In the genomic region with DNA sequence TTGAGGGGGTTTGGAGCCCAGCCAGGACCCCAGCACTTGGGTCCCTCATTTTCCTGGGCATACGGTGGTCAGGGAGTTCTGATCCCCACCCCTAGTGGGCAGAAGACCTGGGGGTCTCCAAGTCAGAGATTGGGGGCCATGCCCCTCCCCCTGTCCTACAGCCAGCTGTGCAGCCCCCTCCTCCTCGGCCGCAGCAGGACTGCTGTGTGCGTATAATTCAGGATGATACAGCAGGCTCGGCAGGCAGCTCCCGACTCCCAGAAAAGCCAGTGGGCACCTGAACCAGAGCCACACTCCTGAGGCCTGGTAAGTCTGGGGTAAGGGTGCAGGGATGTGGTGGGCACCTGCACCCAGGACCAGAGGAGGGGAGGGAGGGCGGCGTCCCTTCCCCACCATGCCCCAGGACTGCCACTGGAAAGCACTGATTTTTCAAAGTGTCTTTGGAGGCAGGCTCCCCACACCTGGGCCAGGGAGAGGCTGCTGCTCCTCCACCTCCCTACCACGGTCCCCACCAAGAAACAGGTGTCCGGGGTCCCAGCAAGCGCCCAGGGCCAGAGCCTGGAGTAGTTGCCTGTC, we compare ENCODE assay signal across 21 cellular contexts. TPM values are rescaled to one million over a fixed set of nuclear protein-coding genes. Genes with fewer than 3 reads are reported as not detected.
A peak's percentile ranks its signal among the peaks of the same experiment; 100 is the strongest.
DNase-seq lines count a peak whose midpoint lies in the region; ATAC-seq and TF ChIP-seq lines count a peak whose summit lies in the region.
"Had no signal": no experiment of that assay in that cellular context is flagged by ENCODE, and none has a peak within 500 bp of the region (broad histone marks: within the 10 kb centered on the region; RNA-seq: fewer than 3 reads in every experiment).

No MANE protein-coding gene starts in this region.

- peak; percentile 2 for DNase-seq in activated T-cell treated with anti-CD3 and anti-CD28 coated beads, Interleukin-2, amount 50 U/mL, for 1 hour
- no peak for DNase-seq in activated T-cell treated with anti-CD3 and anti-CD28 coated beads, Interleukin-2, amount 50 U/mL, for 48 hours
- DNase-seq in RWPE2 (ENCODE audit: low spot score) (peak; percentile 45), left lobe of liver (ENCODE audit: low spot score) (peak; percentile 33), sciatic nerve (ENCODE audit: low spot score) (peak; percentile 30), HEK293T (ENCODE audit: extremely low spot score) (no peak)
- DNase-seq: activated CD4-positive, alpha-beta T cell treated with anti-CD3 and anti-CD28 coated beads, Interleukin-2, amount 10 ng/mL, durations not matched to agents 24 days and 14 days; activated naive CD4-positive, alpha-beta T cell treated with anti-CD3 and anti-CD28 coated beads, Interleukin-2, amount 50 U/mL, for 16 hours; BE2C; cerebellar nuclear complex; effector CD8-positive, alpha-beta T cell; EL; NCI-H1436 treated with DMSO at 0.1 percent for 48 hours; NCI-H524 treated with DMSO at 0.1 percent for 48 hours; RPMI8226 had no signal

- CTCF ChIA-PET in HEK293T (lab: Yijun Ruan, JAX), result no interaction called here

- ATAC-seq in RWPE2 (ENCODE audit: low read depth), result no peak
- no peak for ATAC-seq in left lobe of liver
- ATAC-seq in sciatic nerve, result no peak
- no peak for ATAC-seq in GM19328 (IDR thresholded peaks at IDR 0.05; ENCODE audit: unreplicated experiment)
- ATAC-seq in GM18858 (IDR thresholded peaks at IDR 0.05; ENCODE audit: unreplicated experiment), result no peak
- ATAC-seq: gastrocnemius medialis had no signal

- TF ChIP-seq CTCF in RWPE2 (IDR thresholded peaks at IDR 0.05; ENCODE audit: poor library complexity, severe bottlenecking), result no peak

- no peak overlapping the region for H3K4me3 ChIP-seq in RWPE2 (ENCODE audit: severe bottlenecking)
- H3K4me3 ChIP-seq: esophagus muscularis mucosa, gastrocnemius medialis had no signal

- no peak overlapping the region for H3K27ac ChIP-seq in RWPE2 (ENCODE audit: poor library complexity, severe bottlenecking)
- H3K27ac ChIP-seq: esophagus muscularis mucosa, gastrocnemius medialis had no signal

- POLR2A ChIA-PET in HEK293T (lab: Yijun Ruan, JAX), result no interaction called here

- H3K36me3 ChIP-seq in RWPE2 (ENCODE audit: low read depth), result no peaks in the 10 kb centered on the region
- H3K36me3 ChIP-seq: BE2C, esophagus muscularis mucosa, gastrocnemius medialis had no signal

- no peaks in the 10 kb centered on the region for H3K9me3 ChIP-seq in RWPE2 (ENCODE audit: severe bottlenecking)
- H3K9me3 ChIP-seq: BE2C, Caco-2, esophagus muscularis mucosa, gastrocnemius medialis had no signal

- intact Hi-C loops in sciatic nerve (cut with DNase I), result no loop called here

- no peaks in the 10 kb centered on the region for H3K4me1 ChIP-seq in RWPE2 (ENCODE audit: insufficient read depth, poor library complexity, severe bottlenecking)
- H3K4me1 ChIP-seq: BE2C had no signal

- H3K27me3 ChIP-seq in RWPE2 (ENCODE audit: insufficient read depth, poor library complexity, severe bottlenecking), result peaks cover 49% of the 10 kb centered on the region

TF ChIP-seq in HEK293T, 16 proteins besides CTCF, POLR2A, EP300 and RAD21:
- TF ChIP-seq L3MBTL2 (conservative IDR thresholded peaks at IDR 0.05) (no peak), SP1 (IDR thresholded peaks at IDR 0.05) (no peak), NFRKB (IDR thresholded peaks at IDR 0.05) (no peak), ARNT (IDR thresholded peaks at IDR 0.05) (no peak), FOXM1 (IDR thresholded peaks at IDR 0.05; ENCODE audit: borderline replicate concordance) (no peak), CTBP1 (IDR thresholded peaks at IDR 0.05; ENCODE audit: borderline replicate concordance) (no peak), FOXA1 (IDR thresholded peaks at IDR 0.05) (no peak), FOXK2 (IDR thresholded peaks at IDR 0.05) (no peak), ZNF384 (IDR thresholded peaks at IDR 0.05) (no peak), LEF1 (IDR thresholded peaks at IDR 0.05; ENCODE audit: borderline replicate concordance) (no peak), BHLHE40 (IDR thresholded peaks at IDR 0.05; ENCODE audit: borderline replicate concordance) (no peak), HDGF (IDR thresholded peaks at IDR 0.05; ENCODE audit: borderline replicate concordance) (no peak), SUZ12 (IDR thresholded peaks at IDR 0.05) (no peak), TARDBP (IDR thresholded peaks at IDR 0.05) (no peak), ELF4 (IDR thresholded peaks at IDR 0.05) (no peak)
- TF ChIP-seq, protein P1, sequence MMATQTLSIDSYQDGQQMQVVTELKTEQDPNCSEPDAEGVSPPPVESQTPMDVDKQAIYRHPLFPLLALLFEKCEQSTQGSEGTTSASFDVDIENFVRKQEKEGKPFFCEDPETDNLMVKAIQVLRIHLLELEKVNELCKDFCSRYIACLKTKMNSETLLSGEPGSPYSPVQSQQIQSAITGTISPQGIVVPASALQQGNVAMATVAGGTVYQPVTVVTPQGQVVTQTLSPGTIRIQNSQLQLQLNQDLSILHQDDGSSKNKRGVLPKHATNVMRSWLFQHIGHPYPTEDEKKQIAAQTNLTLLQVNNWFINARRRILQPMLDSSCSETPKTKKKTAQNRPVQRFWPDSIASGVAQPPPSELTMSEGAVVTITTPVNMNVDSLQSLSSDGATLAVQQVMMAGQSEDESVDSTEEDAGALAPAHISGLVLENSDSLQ (IDR thresholded peaks at IDR 0.05), result no peak
TF ChIP-seq in HEK293T: peak in this region for 0.

RNA-seq across cellular contexts. Expression of a gene that starts 1.9 kb away (rescaled TPM):
- total RNA-seq in left lobe of liver (17.5 TPM), sciatic nerve (2.4 TPM)
- total RNA-seq: activated CD4-positive, alpha-beta T cell treated with anti-CD3 and anti-CD28 coated beads, Interleukin-2, amount 10 ng/mL, durations not matched to agents 24 days and 14 days; MCF 10A had no signal

Comparison
In these comparisons a context has a peak if more than half of its experiments do, and no peak if none do; other contexts are left out.
1. DNase-seq: peak in activated T-cell treated with anti-CD3 and anti-CD28 coated beads, Interleukin-2, amount 50 U/mL, for 1 hour (single experiment), RWPE2 (single experiment), left lobe of liver (single experiment) and sciatic nerve (single experiment); none in activated T-cell treated with anti-CD3 and anti-CD28 coated beads, Interleukin-2, amount 50 U/mL, for 48 hours (0 of 2) and HEK293T (single experiment).